Comparison of ENCODE assay signal across 10 cellular contexts in the genomic region with DNA sequence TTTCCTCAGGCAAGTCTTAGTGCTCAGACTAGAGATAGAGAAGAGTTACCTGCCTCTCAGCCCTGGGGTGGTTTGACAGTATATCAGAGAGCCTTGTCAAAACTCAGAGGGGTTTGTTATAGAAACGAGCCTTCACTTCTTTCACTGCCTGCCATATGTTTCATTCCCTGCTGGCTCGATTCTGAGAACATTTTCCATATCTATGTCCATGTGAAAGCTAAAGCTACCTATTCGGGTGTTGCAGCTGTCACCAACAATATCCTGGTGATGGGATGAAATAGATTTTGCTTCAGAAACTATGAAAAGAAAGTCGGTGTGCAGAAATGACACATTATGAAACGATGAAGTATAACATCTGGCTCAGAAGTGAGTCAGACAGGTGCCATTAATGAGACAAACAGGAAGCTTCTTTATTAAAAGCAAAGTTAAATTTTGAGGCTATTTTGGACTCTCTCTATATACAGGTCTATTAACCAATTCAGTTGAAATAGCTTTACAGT. TPM values are rescaled to one million over a fixed set of nuclear protein-coding genes. Genes with fewer than 3 reads are reported as not detected.
DNase-seq lines count a peak whose midpoint lies in the region; ATAC-seq and TF ChIP-seq lines count a peak whose summit lies in the region.
"Had no signal": no experiment of that assay in that cellular context is flagged by ENCODE, and none has a peak within 500 bp of the region (broad histone marks: within the 10 kb centered on the region; RNA-seq: fewer than 3 reads in every experiment).

No MANE protein-coding gene starts in this region.

- H3K27me3 Mint-ChIP-seq in T-helper 2 cell treated with Interferon-gamma antibody and Interleukin-4, amounts not matched to agents 5 μg/mL and 100 μg/mL, for 36 hours (ENCODE audit: low read depth) = no peaks in the 10 kb centered on the region
- H3K27me3 Mint-ChIP-seq in HFFc6 (ENCODE audit: insufficient read depth) = no peaks in the 10 kb centered on the region; the same call in 1 of the 2 replicates

- no peaks in the 10 kb centered on the region for H3K9me3 Mint-ChIP-seq in T-helper 2 cell treated with Interferon-gamma antibody and Interleukin-4, amounts not matched to agents 5 μg/mL and 100 μg/mL, for 36 hours
- no peaks in the 10 kb centered on the region for H3K9me3 Mint-ChIP-seq in HFFc6

- peak overlapping the region; percentile 52 for H3K4me3 Mint-ChIP-seq in T-helper 2 cell treated with Interferon-gamma antibody and Interleukin-4, amounts not matched to agents 5 μg/mL and 100 μg/mL, for 36 hours
- no peak overlapping the region for H3K4me3 Mint-ChIP-seq in HFFc6

- peak overlapping the region; percentile 71 for H3K27ac Mint-ChIP-seq in T-helper 2 cell treated with Interferon-gamma antibody and Interleukin-4, amounts not matched to agents 5 μg/mL and 100 μg/mL, for 36 hours
- H3K27ac Mint-ChIP-seq in HFFc6 = no peak overlapping the region

- ATAC-seq in GM18502 (IDR thresholded peaks at IDR 0.05; ENCODE audit: poor library complexity, unreplicated experiment) (peak; percentile 92), GM19463 (IDR thresholded peaks at IDR 0.05; ENCODE audit: unreplicated experiment) (peak; percentile 91), HG03095 (IDR thresholded peaks at IDR 0.05; ENCODE audit: unreplicated experiment) (peak; percentile 95), left ventricle myocardium superior (no peak)

- peaks cover 40% of the 10 kb centered on the region for H3K4me1 Mint-ChIP-seq in T-helper 2 cell treated with Interferon-gamma antibody and Interleukin-4, amounts not matched to agents 5 μg/mL and 100 μg/mL, for 36 hours (ENCODE audit: low read depth)
- peaks cover 25% of the 10 kb centered on the region for H3K4me1 Mint-ChIP-seq in HFFc6 (ENCODE audit: low read depth)

- intact Hi-C loops in left ventricle myocardium superior (cut with micrococcal nuclease) = no loop called here

- TF ChIP-seq CTCF in HFFc6 (IDR thresholded peaks at IDR 0.05) = no peak

- H3K36me3 Mint-ChIP-seq in T-helper 2 cell treated with Interferon-gamma antibody and Interleukin-4, amounts not matched to agents 5 μg/mL and 100 μg/mL, for 36 hours (ENCODE audit: low read depth) = no peaks in the 10 kb centered on the region
- H3K36me3 Mint-ChIP-seq in HFFc6 (ENCODE audit: low read depth) = no peaks in the 10 kb centered on the region

- DNase-seq in T-helper 2 cell treated with Interferon-gamma antibody and Interleukin-4, amounts not matched to agents 5 μg/mL and 100 μg/mL, for 36 hours (ENCODE audit: low spot score) = no peak
- DNase-seq in left ventricle myocardium superior (no peak), HFFc6 (no peak), KG1 (lab: John Stamatoyannopoulos, UW) (no peak), NOMO-1 (lab: John Stamatoyannopoulos, UW; ENCODE audit: unreplicated experiment in 2 of 2) (no peak)
- DNase-seq: activated CD8-positive, alpha-beta memory T cell treated with anti-CD3 and anti-CD28 coated beads for 24 hours; GDM1 had no signal

RNA-seq across cellular contexts. Expression of a gene that starts 56.1 kb away (rescaled TPM):
- 27.9 TPM for total RNA-seq in left ventricle myocardium superior
- 10 to 100 TPM; 28.9 to 38.9 (median 36.5) TPM for total RNA-seq in HFFc6 (2021; fragmentation: NEBNext Ultra II Directional; extraction: Animal tissue kit (Norgen Biotek cat#: 25700))
